ENCODE assay signal across 10 cellular contexts in the genomic region with DNA sequence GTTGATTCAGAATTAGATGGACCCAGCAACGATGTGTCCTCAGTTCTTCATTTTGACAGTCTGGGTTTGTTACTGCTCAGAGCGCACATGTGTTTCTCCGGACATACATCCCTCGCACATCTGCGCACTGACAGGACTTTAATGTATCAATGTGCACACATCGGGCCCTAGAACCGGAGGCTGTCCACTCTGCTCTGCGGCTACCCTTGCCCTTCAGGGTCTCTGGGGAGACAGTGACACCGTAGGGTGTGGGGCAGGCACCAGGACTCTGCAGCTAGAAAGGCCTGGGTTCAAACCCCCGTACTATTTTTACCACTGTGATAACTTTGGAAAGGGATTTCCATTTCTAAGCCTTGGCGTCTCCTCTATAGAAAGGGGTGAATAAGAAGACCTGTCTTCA.
"Had no signal": no experiment of that assay in that cellular context is flagged by ENCODE, and none has a peak within 500 bp of the region (broad histone marks: within the 10 kb centered on the region; RNA-seq: fewer than 3 reads in every experiment).

No MANE protein-coding gene starts in this region.

- FAIRE-seq: colon had no signal

- H3K4me3 Mint-ChIP-seq: stimulated activated naive B cell treated with anti-CD40 and anti-IgM and Interleukin-4, amounts not matched to agents 10 μg/mL and 1 μg/mL and 100 μg/mL, for 72 hours; T-helper 2 cell treated with Interferon-gamma antibody and Interleukin-4, amounts not matched to agents 5 μg/mL and 100 μg/mL, for 36 hours had no signal

- H3K27ac Mint-ChIP-seq: stimulated activated naive B cell treated with anti-CD40 and anti-IgM and Interleukin-4, amounts not matched to agents 10 μg/mL and 1 μg/mL and 100 μg/mL, for 72 hours; T-helper 2 cell treated with Interferon-gamma antibody and Interleukin-4, amounts not matched to agents 5 μg/mL and 100 μg/mL, for 36 hours had no signal

- DNase-seq: activated CD4-positive, alpha-beta T cell treated with anti-CD3 and anti-CD28 coated beads, Interleukin-2, amount 50 U/mL, for 1 hour; activated effector memory CD4-positive, alpha-beta T cell treated with anti-CD3 and anti-CD28 coated beads, Interleukin-2, amount 50 U/mL, for 16 hours; kidney glomerular epithelial cell; midbrain; stimulated activated CD4-positive, alpha-beta T cell treated with anti-CD3 and anti-CD28 coated beads, Interleukin-2, amount 100 ng/mL, for 48 hours; stimulated activated naive B cell treated with anti-CD40 and anti-IgM and Interleukin-4, amounts not matched to agents 10 μg/mL and 1 μg/mL and 100 μg/mL, for 72 hours had no signal

- H3K9me3 Mint-ChIP-seq: activated naive CD4-positive, alpha-beta T cell treated with anti-CD3 and anti-CD28 coated beads, Interleukin-2, amount 50 U/mL, for 72 hours; T-helper 2 cell treated with Interferon-gamma antibody and Interleukin-4, amounts not matched to agents 5 μg/mL and 100 μg/mL, for 36 hours had no signal

- ATAC-seq: activated CD4-positive, CD25-positive, alpha-beta regulatory T cell treated with anti-CD3 and anti-CD28 coated beads, Interleukin-2, amount 50 U/mL, for 24 hours; activated naive CD4-positive, alpha-beta T cell treated with anti-CD3 and anti-CD28 coated beads, Interleukin-2, amount 50 U/mL, for 72 hours; stimulated activated naive B cell treated with anti-CD40 and anti-IgM and Interleukin-4, amounts not matched to agents 10 μg/mL and 1 μg/mL and 100 μg/mL, for 72 hours had no signal

- H3K36me3 Mint-ChIP-seq: activated naive CD4-positive, alpha-beta T cell treated with anti-CD3 and anti-CD28 coated beads, Interleukin-2, amount 50 U/mL, for 72 hours had no signal
